Comparison of ENCODE assay signal across 13 cellular contexts in the genomic region with DNA sequence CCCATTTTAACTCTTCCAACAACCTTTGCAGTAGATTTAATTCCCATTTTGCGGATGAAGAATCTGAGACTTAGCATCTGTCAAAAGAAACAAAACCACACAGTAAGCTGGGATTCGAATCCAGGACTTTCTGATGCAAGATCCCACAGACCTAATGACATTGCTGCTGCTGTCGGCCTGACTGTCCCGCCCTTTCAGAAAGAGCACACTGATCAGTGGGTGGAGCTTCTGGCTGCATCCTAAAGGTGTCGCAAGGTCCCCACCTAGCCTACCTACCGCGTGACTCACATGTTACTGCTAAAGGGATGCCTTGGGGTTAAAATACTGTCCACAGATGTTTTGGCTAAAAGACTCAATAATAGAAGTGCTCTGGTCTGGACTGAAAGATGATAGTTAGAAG.
"Had no signal": no experiment of that assay in that cellular context is flagged by ENCODE, and none has a peak within 500 bp of the region (broad histone marks: within the 10 kb centered on the region; RNA-seq: fewer than 3 reads in every experiment).

No MANE protein-coding gene starts in this region.

- H3K4me1 ChIP-seq: uterus had no signal

- H3K27me3 ChIP-seq: uterus had no signal

- H3K4me2 ChIP-seq: smooth muscle cell had no signal

- H3K4me1 Mint-ChIP-seq: activated CD4-positive, alpha-beta memory T cell treated with anti-CD3 and anti-CD28 coated beads, Interleukin-2, amount 10 ng/mL, durations not matched to agents 7 days and 5 days; naive thymus-derived CD4-positive, alpha-beta T cell had no signal

- H3K36me3 Mint-ChIP-seq: naive thymus-derived CD4-positive, alpha-beta T cell had no signal

- H3K27me3 Mint-ChIP-seq: activated CD4-positive, alpha-beta memory T cell treated with anti-CD3 and anti-CD28 coated beads, Interleukin-2, amount 10 ng/mL, durations not matched to agents 7 days and 5 days had no signal

- DNase-seq: activated CD4-positive, alpha-beta memory T cell treated with anti-CD3 and anti-CD28 coated beads, Interleukin-2, amount 10 ng/mL, durations not matched to agents 7 days and 5 days; activated CD4-positive, alpha-beta T cell treated with anti-CD3 and anti-CD28 coated beads for 1 hour; activated gamma-delta T cell treated with Interleukin-2 at 50 U/mL for 16 hours; activated T-cell treated with anti-CD3 and anti-CD28 coated beads, Interleukin-2, amount 50 U/mL, for 48 hours; aorta; effector CD4-positive, alpha-beta T cell; naive thymus-derived CD4-positive, alpha-beta T cell; nucleus accumbens; right cardiac atrium; uterus had no signal

- H3K4me3 Mint-ChIP-seq: activated CD4-positive, alpha-beta memory T cell treated with anti-CD3 and anti-CD28 coated beads, Interleukin-2, amount 10 ng/mL, durations not matched to agents 7 days and 5 days; naive thymus-derived CD4-positive, alpha-beta T cell had no signal

- ATAC-seq: naive thymus-derived CD4-positive, alpha-beta T cell; right cardiac atrium had no signal

- H3K4me3 ChIP-seq: lung, smooth muscle cell, uterus had no signal

- H3K27ac Mint-ChIP-seq: activated CD4-positive, alpha-beta memory T cell treated with anti-CD3 and anti-CD28 coated beads, Interleukin-2, amount 10 ng/mL, durations not matched to agents 7 days and 5 days; naive thymus-derived CD4-positive, alpha-beta T cell; progenitor cell of endocrine pancreas had no signal

- H3K36me3 ChIP-seq: uterus had no signal

- H3K9me3 Mint-ChIP-seq: activated CD4-positive, alpha-beta memory T cell treated with anti-CD3 and anti-CD28 coated beads, Interleukin-2, amount 10 ng/mL, durations not matched to agents 7 days and 5 days had no signal

- H3K9me3 ChIP-seq: uterus had no signal
